ENCODE assay signal across 8 cellular contexts in the genomic region with DNA sequence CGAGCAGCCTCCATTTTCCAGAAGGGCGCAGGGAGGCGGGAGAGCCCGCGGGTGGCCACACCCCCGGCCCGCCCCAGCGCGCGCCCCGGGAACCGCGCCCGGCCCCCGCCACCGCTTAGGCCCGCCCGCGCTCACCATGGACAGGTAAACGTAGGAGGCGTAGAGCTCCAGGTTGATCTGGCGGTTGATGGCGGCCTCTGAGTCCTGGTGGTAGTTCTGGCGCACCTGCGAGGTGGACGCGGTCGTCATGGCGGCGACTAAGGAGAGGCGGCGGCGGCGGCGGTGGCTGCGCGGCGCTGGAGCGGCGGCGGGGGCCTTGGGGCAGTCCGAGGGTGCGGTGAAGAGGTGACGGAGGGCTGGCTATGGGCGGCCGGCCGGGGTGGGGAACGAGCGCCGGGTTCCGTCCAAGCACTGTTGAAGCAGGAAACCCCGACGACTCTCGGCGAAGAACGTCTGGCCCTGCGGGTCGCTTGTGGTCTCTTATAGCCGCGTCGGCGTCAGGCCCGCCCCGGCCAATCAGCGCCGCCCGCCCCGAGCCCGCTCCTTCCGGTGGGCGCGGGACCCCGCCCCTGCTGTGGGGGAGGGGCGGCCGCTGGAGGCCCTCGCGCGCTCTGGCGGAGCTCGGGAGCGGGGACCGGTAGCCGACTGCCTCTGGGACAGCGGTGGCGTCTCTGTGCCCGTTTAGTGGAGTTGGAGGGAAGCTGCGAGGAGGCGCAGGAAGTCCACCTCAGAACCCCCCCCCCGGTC. TPM values are rescaled to one million over a fixed set of nuclear protein-coding genes. Genes with fewer than 3 reads are reported as not detected.
DNase-seq lines count a peak whose midpoint lies in the region; ATAC-seq and TF ChIP-seq lines count a peak whose summit lies in the region.

A gene (minus strand): TSS at position 458 of the 747 bp plus-strand sequence. CDS start 209 bp downstream, at position 249.

- WGBS in adrenal gland, 4 donors = 0 to 2% (median 1%) methylated on average over 32 to 89 of the region's 89 CpGs
- 1 to 3% methylated on average over 82 to 89 of the region's 89 CpGs for WGBS in heart right ventricle, 2 donors

- no peaks in the 10 kb centered on the region for H3K9me3 Mint-ChIP-seq in progenitor cell of endocrine pancreas (ENCODE audit: low read depth)

- peaks cover 31% of the 10 kb centered on the region for H3K36me3 Mint-ChIP-seq in progenitor cell of endocrine pancreas (ENCODE audit: insufficient read depth)

- peak; percentile 60 for DNase-seq in NCI-H1417 treated with DMSO at 0.1 percent for 48 hours (lab: John Stamatoyannopoulos, UW)
- DNase-seq in adrenal gland = peak; percentile 91 to 97 (median 94)
- peak; percentile 92 to 93 for DNase-seq in heart right ventricle
- DNase-seq in progenitor cell of endocrine pancreas (ENCODE audit: low spot score, unreplicated experiment) = peak; percentile 89
- DNase-seq in upper lobe of right lung = peak; percentile 96

- peak; percentile 95 for TF ChIP-seq POLR2A in GM10847 (IDR thresholded peaks at IDR 0.05; ENCODE audit: extremely low read depth, insufficient read length)
- peak; percentile 100 for TF ChIP-seq POLR2A in adrenal gland (IDR thresholded peaks at IDR 0.05)

- H3K27me3 ChIP-seq in adrenal gland (no peaks in the 10 kb centered on the region), heart right ventricle (no peaks in the 10 kb centered on the region), upper lobe of right lung (no peaks in the 10 kb centered on the region)

- peak within 1 kb of the TSS; percentile 98 for H3K27ac Mint-ChIP-seq in progenitor cell of endocrine pancreas

- H3K9me3 ChIP-seq in adrenal gland (replicated peaks in 1 of 3) (no peaks in the 10 kb centered on the region), heart right ventricle (no peaks in the 10 kb centered on the region), upper lobe of right lung (no peaks in the 10 kb centered on the region)

- H3K4me1 ChIP-seq in adrenal gland (replicated peaks in 1 of 2) (peaks cover 41 to 63% of the 10 kb centered on the region in 2 donors), heart right ventricle (peaks cover 23 to 85% (median 76%) of the 10 kb centered on the region in 9 donors), upper lobe of right lung (peaks cover 59% of the 10 kb centered on the region)

- peaks cover 42% of the 10 kb centered on the region for H3K4me1 Mint-ChIP-seq in progenitor cell of endocrine pancreas (ENCODE audit: low read depth)

- H3K27me3 Mint-ChIP-seq in progenitor cell of endocrine pancreas = no peaks in the 10 kb centered on the region

- TF ChIP-seq CTCF in adrenal gland (IDR thresholded peaks at IDR 0.05) (no peak), heart right ventricle (IDR thresholded peaks at IDR 0.05) (peak in 1 of 9 donors; percentile 6), progenitor cell of endocrine pancreas (IDR thresholded peaks at IDR 0.05; ENCODE audit: unreplicated experiment) (no peak), upper lobe of right lung (IDR thresholded peaks at IDR 0.05) (no peak)

- intact Hi-C loops in T-helper 1 cell treated with Interleukin-12 subunit alpha and Interleukin-12 subunit beta and Interleukin-4 antibody, amounts not matched to agents 30 ng/mL and 1 ng/mL, for 36 hours (cut with micrococcal nuclease) = loop anchor here (1.0 to 10.0 kb wide), 10 partner anchors 58 to 1050 kb away; a partner anchor contains a TSS
- intact Hi-C loops in adrenal gland (cut with DNase I) = no loop called here
- intact Hi-C loops in heart right ventricle (cut with DNase I) = loop anchor here in 4 of 10 donors (5.0 to 10.0 kb wide), 4 partner anchors 60 to 813 kb away; no protein-coding TSS in a partner anchor
- intact Hi-C loops in upper lobe of right lung (cut with DNase I) = no loop called here

- H3K36me3 ChIP-seq in adrenal gland (replicated peaks in 1 of 2) = peaks cover 0 to 31% of the 10 kb centered on the region in 2 donors
- H3K36me3 ChIP-seq in heart right ventricle = peaks cover 0 to 44% (median 21%) of the 10 kb centered on the region in 9 donors
- H3K36me3 ChIP-seq in upper lobe of right lung = peaks cover 32% of the 10 kb centered on the region

- H3K27ac ChIP-seq in adrenal gland (peak within 1 kb of the TSS; percentile 90 to 98 (median 97)), heart right ventricle (peak within 1 kb of the TSS; percentile 96 to 100 (median 99)), upper lobe of right lung (peak within 1 kb of the TSS; percentile 98)

- peak within 1 kb of the TSS; percentile 95 for H3K4me3 Mint-ChIP-seq in progenitor cell of endocrine pancreas (ENCODE audit: low read depth)

- H3K4me3 ChIP-seq in adrenal gland (peak within 1 kb of the TSS; percentile 67 to 98 (median 74)), heart right ventricle (peak within 1 kb of the TSS; percentile 74 to 97 (median 90)), upper lobe of right lung (peak within 1 kb of the TSS; percentile 99)

- peak; percentile 65 for ATAC-seq in HG02678 (IDR thresholded peaks at IDR 0.05; ENCODE audit: unreplicated experiment)
- peak; percentile 74 to 89 (median 83) for ATAC-seq in heart right ventricle
- ATAC-seq in upper lobe of right lung = peak; percentile 88

RNA-seq across cellular contexts. Expression of the gene that starts here (rescaled TPM):
- total RNA-seq in T-helper 1 cell treated with Interleukin-12 subunit alpha and Interleukin-12 subunit beta and Interleukin-4 antibody, amounts not matched to agents 30 ng/mL and 1 ng/mL, for 36 hours = 1,168 and 1,205 TPM in 2 replicates
- total RNA-seq in adrenal gland (1,000 to 10,000 TPM; 1,483 to 5,565 (median 3,595) TPM), heart right ventricle (1,000 to 10,000 TPM; 2,008 to 4,360 (median 2,962) TPM), progenitor cell of endocrine pancreas (1,669 and 1,699 TPM in 2 replicates), upper lobe of right lung (4,022 TPM)
- polyA plus RNA-seq in adrenal gland (1,000 to 10,000 TPM; 2,586 to 4,544 (median 2,902) TPM), heart right ventricle (1,000 to 10,000 TPM; 1,346 to 5,199 TPM)

Comparison
In these comparisons a context has a peak if more than half of its experiments do, and no peak if none do; other contexts are left out.
1. Peak in every context shown above with its lines: DNase-seq, ATAC-seq, H3K4me3 ChIP-seq and H3K27ac ChIP-seq.